ENCODE assay signal across 26 cellular contexts in genomic region chr12:47896022-47896421, GRCh38. TPM values are rescaled to one million over a fixed set of nuclear protein-coding genes. Genes with fewer than 3 reads are reported as not detected.
DNase-seq lines count a peak whose midpoint lies in the region; ATAC-seq, FAIRE-seq and TF ChIP-seq lines count a peak whose summit lies in the region.
"Had no signal": no experiment of that assay in that cellular context is flagged by ENCODE, and none has a peak within 500 bp of the region (broad histone marks: within the 10 kb centered on the region; RNA-seq: fewer than 3 reads in every experiment).

No MANE protein-coding gene starts in this region.

- POLR2A ChIA-PET in K562 (lab: Yijun Ruan, JAX): interaction anchor here (0.7 to 1.0 kb wide), 2 partner anchors 10 to 174 kb away, joined by 3 read pairs; no protein-coding TSS in a partner anchor

- TF ChIP-seq CTCF in MM.1S (IDR thresholded peaks at IDR 0.05; ENCODE audit: low read length) (no peak), K562 (IDR thresholded peaks at IDR 0.05 in 2 of 3, conservative IDR thresholded peaks at IDR 0.05 in 1 of 3; ENCODE audit: insufficient read depth in 2 of 3, low read depth in 1 of 3, low read length in 3 of 3) (no peak)

- H3K23ac ChIP-seq in mesendoderm (ENCODE audit: low read length): peak overlapping the region; percentile 76

- TF ChIP-seq RAD21 in K562 (CRISPR knock-in tag; conservative IDR thresholded peaks at IDR 0.05 in 1 of 2, IDR thresholded peaks at IDR 0.05 in 1 of 2): no peak

- H3K27me3 ChIP-seq in BLaER1 (no peaks in the 10 kb centered on the region), MM.1S (replicated peaks; ENCODE audit: insufficient read depth, low read length) (no peaks in the 10 kb centered on the region), K562 (ENCODE audit: control insufficient read depth in 2 of 2, insufficient read depth in 2 of 2, low read length in 2 of 2) (peaks cover 0 to 17% of the 10 kb centered on the region in 2 experiments; a peak in 3 of 5 replicates), mesendoderm (ENCODE audit: insufficient read depth, low read length, poor library complexity) (no peaks in the 10 kb centered on the region)

- peak; percentile 32 for DNase-seq in MM.1S
- no peak for DNase-seq in K562 (ENCODE audit: extremely low read depth in 1 of 4, low spot score in 3 of 4)
- DNase-seq in mesendoderm: no peak
- no peak for DNase-seq in NCI-H226
- DNase-seq: activated B cell treated with CpG ODN at 0.5 μM for 24 hours; activated CD8-positive, alpha-beta T cell treated with anti-CD3 and anti-CD28 coated beads for 36 hours; amygdala; CD4-positive, alpha-beta memory T cell; cortex of kidney; GOT3; Kasumi-1; lower lobe of right lung; NCI-H1694 treated with DMSO at 0.1 percent for 48 hours; stimulated activated CD4-positive, alpha-beta T cell treated with anti-CD3 and anti-CD28 coated beads, Interleukin-15, amount 100 ng/mL, for 24 hours; stomach; T-helper 9 cell had no signal

- H3K9me1 ChIP-seq in K562 (ENCODE audit: control insufficient read depth, insufficient read depth, low read length): no peaks in the 10 kb centered on the region

- no peak overlapping the region for H3K18ac ChIP-seq in mesendoderm (ENCODE audit: low read length)

- CTCF ChIA-PET in K562 (lab: Yijun Ruan, JAX; ENCODE audit: low intra/inter-chr PET ratio): no interaction called here

- no peak for FAIRE-seq in K562 (lab: Jason Lieb, UNC)
- FAIRE-seq: islet of Langerhans had no signal

- ATAC-seq in K562: no peak
- no peak for ATAC-seq in HG03520 (IDR thresholded peaks at IDR 0.05; ENCODE audit: unreplicated experiment)
- ATAC-seq in HG03159 (IDR thresholded peaks at IDR 0.05; ENCODE audit: unreplicated experiment): no peak
- no peak for ATAC-seq in GM18861 (IDR thresholded peaks at IDR 0.05; ENCODE audit: unreplicated experiment)
- ATAC-seq: activated CD8-positive, alpha-beta T cell treated with anti-CD3 and anti-CD28 coated beads for 36 hours; gastroesophageal sphincter; Right ventricle myocardium inferior; sciatic nerve had no signal

- in situ Hi-C loops in K562 (cut with MboI): no loop called here

- H3K4me2 ChIP-seq in BLaER1: peak overlapping the region; percentile 92
- H3K4me2 ChIP-seq in MM.1S (ENCODE audit: low read depth, low read length): no peak overlapping the region
- no peak overlapping the region for H3K4me2 ChIP-seq in K562 (ENCODE audit: insufficient read depth, low read length)
- no peak overlapping the region for H3K4me2 ChIP-seq in mesendoderm (ENCODE audit: low read length)

- H3K9ac ChIP-seq in BLaER1 (no peak overlapping the region), MM.1S (ENCODE audit: low read length) (no peak overlapping the region), K562 (ENCODE audit: insufficient read depth in 1 of 2, low read depth in 2 of 2, low read length in 2 of 2) (peak overlapping the region in 1 of 2 experiments; percentile 23; a peak in 1 of 4 replicates), mesendoderm (ENCODE audit: low read length) (no peak overlapping the region)
- H3K9ac ChIP-seq: neural progenitor cell had no signal

- H2BK15ac ChIP-seq in mesendoderm (replicated peaks; ENCODE audit: low read depth): no peak overlapping the region

- no peak overlapping the region for H3K56ac ChIP-seq in mesendoderm (ENCODE audit: low read length)

- no peak for TF ChIP-seq EP300 in K562 (IDR thresholded peaks at IDR 0.05; ENCODE audit: low read length)

- H3K9me3 ChIP-seq in BLaER1: no peaks in the 10 kb centered on the region
- no peaks in the 10 kb centered on the region for H3K9me3 ChIP-seq in MM.1S (replicated peaks; ENCODE audit: insufficient read depth, low read length)
- H3K9me3 ChIP-seq in K562 (replicated peaks; ENCODE audit: control insufficient read depth, insufficient read depth, low read depth, low read length): no peaks in the 10 kb centered on the region
- H3K9me3 ChIP-seq: gastroesophageal sphincter, lower lobe of right lung, stomach, tibial nerve had no signal

- H3K4ac ChIP-seq in mesendoderm (ENCODE audit: low read depth, low read length): no peak overlapping the region

- no peak overlapping the region for H3K4me3 ChIP-seq in BLaER1
- H3K4me3 ChIP-seq in MM.1S (ENCODE audit: low read length): no peak overlapping the region
- no peak overlapping the region for H3K4me3 ChIP-seq in K562
- H3K4me3 ChIP-seq in mesendoderm (ENCODE audit: low read length): no peak overlapping the region
- H3K4me3 ChIP-seq: gastroesophageal sphincter, lower lobe of right lung, neural progenitor cell, stomach, tibial nerve had no signal

- H2AFZ ChIP-seq in MM.1S (ENCODE audit: low read length) (no peak overlapping the region), K562 (ENCODE audit: low read depth, low read length) (no peak overlapping the region)
- H2AFZ ChIP-seq: neural progenitor cell had no signal

- H2BK5ac ChIP-seq in mesendoderm (ENCODE audit: low read length): no peak overlapping the region

- H3K27ac ChIP-seq in BLaER1: no peak overlapping the region
- H3K27ac ChIP-seq in MM.1S (ENCODE audit: low read length): no peak overlapping the region; the same call in 1 of the 2 replicates
- H3K27ac ChIP-seq in K562 (ENCODE audit: extremely low read depth, low read depth, low read length): no peak overlapping the region
- H3K27ac ChIP-seq in mesendoderm (ENCODE audit: low read depth, low read length): no peak overlapping the region
- H3K27ac ChIP-seq: gastroesophageal sphincter, lower lobe of right lung, neural progenitor cell, stomach, tibial nerve had no signal

- H3K9me2 ChIP-seq in MM.1S (replicated peaks; ENCODE audit: insufficient read depth, low read length): no peaks in the 10 kb centered on the region

- H4K5ac ChIP-seq in mesendoderm (ENCODE audit: low read length): no peak overlapping the region

- H4K20me1 ChIP-seq in BLaER1 (no peaks in the 10 kb centered on the region), MM.1S (ENCODE audit: insufficient read depth, low read length) (no peaks in the 10 kb centered on the region), K562 (replicated peaks; ENCODE audit: control insufficient read depth, insufficient read depth, low read length) (no peaks in the 10 kb centered on the region)

- H3K36me3 ChIP-seq in BLaER1: no peaks in the 10 kb centered on the region
- H3K36me3 ChIP-seq in MM.1S (replicated peaks; ENCODE audit: insufficient read depth, low read length): no peaks in the 10 kb centered on the region
- H3K36me3 ChIP-seq in K562 (ENCODE audit: control insufficient read depth, insufficient read depth, low read length): no peaks in the 10 kb centered on the region
- no peaks in the 10 kb centered on the region for H3K36me3 ChIP-seq in mesendoderm (ENCODE audit: control insufficient read depth, insufficient read depth, low read length)
- H3K36me3 ChIP-seq: gastroesophageal sphincter, lower lobe of right lung, neural progenitor cell, stomach, tibial nerve had no signal

- 26% methylated on average over 4 of the region's 4 CpGs for WGBS in K562 (ENCODE audit: insufficient coverage, low coverage, missing lambda C conversion rate)
- no CpG with 5 or more reads among the region's 4 CpGs for WGBS in mesendoderm (ENCODE audit: extremely low coverage, insufficient coverage, low lambda C conversion rate)

- no peak overlapping the region for H2BK120ac ChIP-seq in mesendoderm (ENCODE audit: low read depth, low read length)

- H2AK5ac ChIP-seq in mesendoderm (ENCODE audit: low read length): no peak overlapping the region

- H3F3A ChIP-seq in MM.1S (ENCODE audit: insufficient read depth, low read length): peaks cover 45% of the 10 kb centered on the region

- H3K79me2 ChIP-seq in MM.1S (ENCODE audit: low read length): peaks cover 91% of the 10 kb centered on the region
- no peaks in the 10 kb centered on the region for H3K79me2 ChIP-seq in K562 (ENCODE audit: control insufficient read depth, insufficient read depth, low read length)
- H3K79me2 ChIP-seq in mesendoderm (ENCODE audit: control insufficient read depth, insufficient read depth, low read length): no peaks in the 10 kb centered on the region

- H3K79me1 ChIP-seq in mesendoderm (ENCODE audit: low read length): no peaks in the 10 kb centered on the region

- TF ChIP-seq POLR2A in K562 (conservative IDR thresholded peaks at IDR 0.05): no peak

- BruUV-seq in K562 (replicated peaks; lab: Mats Ljungman, UMichigan): no TSS peak

- no peak overlapping the region for H4K8ac ChIP-seq in mesendoderm (ENCODE audit: low read depth, low read length)

- intact Hi-C loops in K562 (cut with micrococcal nuclease): no loop called here

- H3K4me1 ChIP-seq in BLaER1 (peaks cover 84% of the 10 kb centered on the region), MM.1S (ENCODE audit: low read length) (peaks cover 78% of the 10 kb centered on the region), K562 (replicated peaks in 1 of 2; ENCODE audit: control insufficient read depth in 2 of 2, insufficient read depth in 2 of 2, low read length in 2 of 2) (peaks cover 0 to 3% of the 10 kb centered on the region in 2 experiments; a peak in 2 of 5 replicates), mesendoderm (ENCODE audit: control insufficient read depth, low read depth, low read length) (no peaks in the 10 kb centered on the region)
- H3K4me1 ChIP-seq: gastroesophageal sphincter had no signal

TF ChIP-seq in K562, 482 proteins besides CTCF, POLR2A, EP300 and RAD21 (continues in another document):
- peak; percentile 40 for TF ChIP-seq MAFG (tag; conservative IDR thresholded peaks at IDR 0.05)
- peak; percentile 57 for TF ChIP-seq NFE2 (IDR thresholded peaks at IDR 0.05; ENCODE audit: low read depth)
- peak; percentile 48 for TF ChIP-seq MEIS2 (IDR thresholded peaks at IDR 0.05; ENCODE audit: partially characterized antibody)
- TF ChIP-seq ZNF316 (IDR thresholded peaks at IDR 0.05): peak; percentile 35; the same call in 1 of the 2 replicates

RNA-seq across cellular contexts. Expression of gene VDR, which starts 8.8 kb away (rescaled TPM):
- total RNA-seq in K562 (2011; cell fraction: chromatin; rRNA removed; ENCODE audit: low replicate concordance): 2.1 and 5.2 TPM in 2 replicates
- 2.1 and 3.3 TPM in 2 replicates for total RNA-seq in K562 (2011; cell fraction: nucleolus; rRNA removed)
- 2.3 and 2.4 TPM in 2 replicates for total RNA-seq in K562 (2011; cell fraction: nucleoplasm; rRNA removed)
- total RNA-seq in K562 (2014; rRNA removed) (2.2 and 2.7 TPM in 2 replicates), K562 (2014; rRNA removed; fragmentation: Illumina TruSeq; extraction: Trizol) (1.8 and 1.9 TPM in 2 replicates), K562 (2015; rRNA removed; fragmentation: Illumina TruSeq; extraction: Trizol) (1.2 TPM in 2 replicates), K562 (2021) (4.2 and 4.8 TPM in 2 replicates)
- polyA plus RNA-seq in K562 (2011; rRNA removed) (1.1 and 2.4 TPM in 2 replicates), K562 (2014; fragmentation: Illumina TruSeq; extraction: Trizol) (4.0 and 4.3 TPM in 2 replicates), K562 (2014; fragmentation: Nextera tagmentation; extraction: Ambion mirVana) (under 1 TPM; 0.61 to 0.62 TPM), K562 (2014; rRNA removed) (1.8 and 2.0 TPM in 2 replicates)
- polyA plus RNA-seq in K562 (2011; cell fraction: cytosol; rRNA removed): 0.78 and 3.6 TPM in 2 replicates
- 0.59 and 1.7 TPM in 2 replicates for polyA plus RNA-seq in K562 (2011; cell fraction: nucleus; rRNA removed)
- 2.8 and 5.2 TPM in 2 replicates for polyA plus RNA-seq in K562 (2012)
- 1.7 and 5.0 TPM in 2 replicates for polyA minus RNA-seq in K562 (2011; rRNA and poly(A)+ RNA removed)
- polyA minus RNA-seq in K562 (2011; cell fraction: cytosol; rRNA and poly(A)+ RNA removed): 1.5 and 3.2 TPM in 2 replicates
- 1.00 and 2.4 TPM in 2 replicates for polyA minus RNA-seq in K562 (2011; cell fraction: nucleus; rRNA and poly(A)+ RNA removed)
- polyA plus RNA-seq in mesendoderm (2013, experiment 1 of 2): 0.31 TPM
- polyA plus RNA-seq in mesendoderm (2013, experiment 2 of 2): 0.25 TPM
